ENCODE assay signal across 8 cellular contexts in genomic region chr4:114598191-114599121, GRCh38. TPM values are rescaled to one million over a fixed set of nuclear protein-coding genes. Genes with fewer than 3 reads are reported as not detected.
DNase-seq lines count a peak whose midpoint lies in the region; ATAC-seq, FAIRE-seq and TF ChIP-seq lines count a peak whose summit lies in the region.

TSS of gene UGT8 (plus strand) at chr4:114598807. CDS start at chr4:114622881, 24,074 bp downstream.

- no peak for TF ChIP-seq CTCF in MCF 10A (IDR thresholded peaks at IDR 0.05; ENCODE audit: unreplicated experiment)

- TF ChIP-seq POLR2A in Raji (IDR thresholded peaks at IDR 0.05; ENCODE audit: insufficient read depth, low read depth, low read length) = peak; percentile 76

- peak; percentile 30 for ATAC-seq in GM19468 (IDR thresholded peaks at IDR 0.05; ENCODE audit: extremely low read depth, unreplicated experiment)

- peak within 1 kb of the TSS; percentile 77 for H3K4me3 Mint-ChIP-seq in MCF 10A (ENCODE audit: unreplicated experiment)

- no peak within 1 kb of the TSS for H3K27ac Mint-ChIP-seq in MCF 10A (ENCODE audit: low read depth, unreplicated experiment)

- no TSS peak for BruUV-seq in MCF 10A (replicated peaks; lab: Mats Ljungman, UMichigan)

- peaks cover 0 to 3% of the 10 kb centered on the region in 2 donors for H3K27me3 ChIP-seq in small intestine (ENCODE audit: control insufficient read depth in 2 of 2, insufficient read depth in 2 of 2, low read length in 2 of 2)

- H3K27me3 Mint-ChIP-seq in MCF 10A (ENCODE audit: insufficient read depth, unreplicated experiment) = peaks cover 67% of the 10 kb centered on the region

- H3K4me3 ChIP-seq in small intestine (ENCODE audit: low read depth in 1 of 2, low read length in 2 of 2) = peak within 1 kb of the TSS; percentile 39 to 72

- no peaks in the 10 kb centered on the region for H3K9me3 ChIP-seq in small intestine (ENCODE audit: control insufficient read depth, low read depth)

- peaks cover 7% of the 10 kb centered on the region for H3K4me1 Mint-ChIP-seq in MCF 10A (ENCODE audit: insufficient read depth, unreplicated experiment)

- H3K36me3 Mint-ChIP-seq in MCF 10A (ENCODE audit: insufficient read depth, unreplicated experiment) = no peaks in the 10 kb centered on the region

- peak; percentile 58 for DNase-seq in COLO829 (ENCODE audit: low spot score)
- DNase-seq in HTR-8/SVneo (ENCODE audit: insufficient read length, low spot score) = peak; percentile 25
- DNase-seq in MCF 10A (ENCODE audit: unreplicated experiment) = peak; percentile 84
- peak; percentile 8 for DNase-seq in iris pigment epithelial cell (ENCODE audit: low read depth)
- peak; percentile 92 for DNase-seq in small intestine
- no peak for DNase-seq in 8988T

- H3K36me3 ChIP-seq in small intestine (ENCODE audit: control insufficient read depth in 2 of 2, insufficient read depth in 2 of 2, low read length in 2 of 2) = no peaks in the 10 kb centered on the region

- POLR2A ChIA-PET in MCF 10A (lab: Yijun Ruan, JAX) = interaction anchor here (0.5 to 2.6 kb wide), 13 partner anchors 9 to 210 kb away, joined by 3 to 13 read pairs (median 3); no protein-coding TSS in a partner anchor

- WGBS in small intestine, 3 donors = 1% methylated on average over 65 to 82 of the region's 84 CpGs

- H3K9me3 Mint-ChIP-seq in MCF 10A (ENCODE audit: unreplicated experiment) = no peaks in the 10 kb centered on the region

- H3K4me1 ChIP-seq in small intestine (ENCODE audit: control insufficient read depth in 2 of 2, insufficient read depth in 1 of 2, low read depth in 1 of 2, low read length in 1 of 2) = no peaks in the 10 kb centered on the region

- CTCF ChIA-PET in MCF 10A (lab: Yijun Ruan, JAX) = interaction anchor here (0.6 to 2.3 kb wide), 8 partner anchors 16 to 211 kb away, joined by 3 to 9 read pairs (median 3); no protein-coding TSS in a partner anchor

- H3K27ac ChIP-seq in small intestine (ENCODE audit: low read depth in 1 of 2, low read length in 1 of 2) = peak within 1 kb of the TSS; percentile 77 to 90

- intact Hi-C loops in MCF 10A (cut with micrococcal nuclease) = no loop called here

- FAIRE-seq in HTR-8/SVneo (lab: Jason Lieb, UNC) (peak; percentile 33), small intestine (lab: Jason Lieb, UNC) (no peak)

RNA-seq across cellular contexts. Expression of gene UGT8, which starts in this region (rescaled TPM):
- total RNA-seq in MCF 10A (2022) = 2.2 and 2.6 TPM in 2 replicates
- 10 to 100 TPM in 1 of 3 donors, 1 to 10 TPM in 2; 7.6 to 18.9 (median 7.8) TPM for polyA plus RNA-seq in small intestine
